In the genomic region with DNA sequence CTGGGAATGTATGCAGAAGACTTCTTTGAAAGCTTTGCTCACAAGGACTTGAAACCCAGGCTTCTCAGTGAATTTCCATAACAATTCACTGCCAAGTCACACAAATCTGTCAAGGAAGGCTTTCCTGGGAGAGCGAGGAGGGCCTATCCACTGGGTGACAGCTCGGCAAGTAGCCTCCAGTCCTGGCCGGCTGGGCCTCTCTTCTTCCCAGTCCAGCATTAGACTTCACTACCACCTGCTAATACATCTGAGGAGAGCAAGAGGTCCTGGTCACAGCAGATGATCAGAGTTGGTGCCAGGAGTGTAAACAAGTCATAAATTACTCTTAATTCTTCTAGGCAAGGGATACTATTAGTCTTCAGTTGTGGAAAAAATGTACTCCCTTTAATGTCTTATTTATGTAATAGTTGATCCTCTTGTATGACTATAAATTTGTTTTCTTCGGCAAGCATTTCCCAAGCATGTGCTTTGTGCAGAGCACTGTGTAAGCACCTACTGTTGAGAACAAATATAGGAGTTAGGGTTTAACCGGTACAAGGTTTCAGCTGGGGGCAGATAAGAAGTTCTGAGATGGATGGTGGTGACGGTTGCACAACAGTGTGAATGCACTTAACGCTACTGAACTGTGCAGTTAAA, we compare ENCODE assay signal across 1 cellular context.
TF ChIP-seq lines count a peak whose summit lies in the region.

No MANE protein-coding gene starts in this region.

TF ChIP-seq in HEK293, 187 proteins besides CTCF, POLR2A, EP300 and RAD21 (continued from another document):
- TF ChIP-seq, protein P1, sequence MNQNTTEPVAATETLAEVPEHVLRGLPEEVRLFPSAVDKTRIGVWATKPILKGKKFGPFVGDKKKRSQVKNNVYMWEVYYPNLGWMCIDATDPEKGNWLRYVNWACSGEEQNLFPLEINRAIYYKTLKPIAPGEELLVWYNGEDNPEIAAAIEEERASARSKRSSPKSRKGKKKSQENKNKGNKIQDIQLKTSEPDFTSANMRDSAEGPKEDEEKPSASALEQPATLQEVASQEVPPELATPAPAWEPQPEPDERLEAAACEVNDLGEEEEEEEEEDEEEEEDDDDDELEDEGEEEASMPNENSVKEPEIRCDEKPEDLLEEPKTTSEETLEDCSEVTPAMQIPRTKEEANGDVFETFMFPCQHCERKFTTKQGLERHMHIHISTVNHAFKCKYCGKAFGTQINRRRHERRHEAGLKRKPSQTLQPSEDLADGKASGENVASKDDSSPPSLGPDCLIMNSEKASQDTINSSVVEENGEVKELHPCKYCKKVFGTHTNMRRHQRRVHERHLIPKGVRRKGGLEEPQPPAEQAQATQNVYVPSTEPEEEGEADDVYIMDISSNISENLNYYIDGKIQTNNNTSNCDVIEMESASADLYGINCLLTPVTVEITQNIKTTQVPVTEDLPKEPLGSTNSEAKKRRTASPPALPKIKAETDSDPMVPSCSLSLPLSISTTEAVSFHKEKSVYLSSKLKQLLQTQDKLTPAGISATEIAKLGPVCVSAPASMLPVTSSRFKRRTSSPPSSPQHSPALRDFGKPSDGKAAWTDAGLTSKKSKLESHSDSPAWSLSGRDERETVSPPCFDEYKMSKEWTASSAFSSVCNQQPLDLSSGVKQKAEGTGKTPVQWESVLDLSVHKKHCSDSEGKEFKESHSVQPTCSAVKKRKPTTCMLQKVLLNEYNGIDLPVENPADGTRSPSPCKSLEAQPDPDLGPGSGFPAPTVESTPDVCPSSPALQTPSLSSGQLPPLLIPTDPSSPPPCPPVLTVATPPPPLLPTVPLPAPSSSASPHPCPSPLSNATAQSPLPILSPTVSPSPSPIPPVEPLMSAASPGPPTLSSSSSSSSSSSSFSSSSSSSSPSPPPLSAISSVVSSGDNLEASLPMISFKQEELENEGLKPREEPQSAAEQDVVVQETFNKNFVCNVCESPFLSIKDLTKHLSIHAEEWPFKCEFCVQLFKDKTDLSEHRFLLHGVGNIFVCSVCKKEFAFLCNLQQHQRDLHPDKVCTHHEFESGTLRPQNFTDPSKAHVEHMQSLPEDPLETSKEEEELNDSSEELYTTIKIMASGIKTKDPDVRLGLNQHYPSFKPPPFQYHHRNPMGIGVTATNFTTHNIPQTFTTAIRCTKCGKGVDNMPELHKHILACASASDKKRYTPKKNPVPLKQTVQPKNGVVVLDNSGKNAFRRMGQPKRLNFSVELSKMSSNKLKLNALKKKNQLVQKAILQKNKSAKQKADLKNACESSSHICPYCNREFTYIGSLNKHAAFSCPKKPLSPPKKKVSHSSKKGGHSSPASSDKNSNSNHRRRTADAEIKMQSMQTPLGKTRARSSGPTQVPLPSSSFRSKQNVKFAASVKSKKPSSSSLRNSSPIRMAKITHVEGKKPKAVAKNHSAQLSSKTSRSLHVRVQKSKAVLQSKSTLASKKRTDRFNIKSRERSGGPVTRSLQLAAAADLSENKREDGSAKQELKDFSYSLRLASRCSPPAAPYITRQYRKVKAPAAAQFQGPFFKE (tag by site-specific recombination; IDR thresholded peaks at IDR 0.05; ENCODE audit: borderline replicate concordance) = no peak
- TF ChIP-seq, protein P2, sequence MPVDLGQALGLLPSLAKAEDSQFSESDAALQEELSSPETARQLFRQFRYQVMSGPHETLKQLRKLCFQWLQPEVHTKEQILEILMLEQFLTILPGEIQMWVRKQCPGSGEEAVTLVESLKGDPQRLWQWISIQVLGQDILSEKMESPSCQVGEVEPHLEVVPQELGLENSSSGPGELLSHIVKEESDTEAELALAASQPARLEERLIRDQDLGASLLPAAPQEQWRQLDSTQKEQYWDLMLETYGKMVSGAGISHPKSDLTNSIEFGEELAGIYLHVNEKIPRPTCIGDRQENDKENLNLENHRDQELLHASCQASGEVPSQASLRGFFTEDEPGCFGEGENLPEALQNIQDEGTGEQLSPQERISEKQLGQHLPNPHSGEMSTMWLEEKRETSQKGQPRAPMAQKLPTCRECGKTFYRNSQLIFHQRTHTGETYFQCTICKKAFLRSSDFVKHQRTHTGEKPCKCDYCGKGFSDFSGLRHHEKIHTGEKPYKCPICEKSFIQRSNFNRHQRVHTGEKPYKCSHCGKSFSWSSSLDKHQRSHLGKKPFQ (tag by site-specific recombination; IDR thresholded peaks at IDR 0.05) = 0 out of 2 replicates have a peak, but pooled peaks have one; percentile 33
- TF ChIP-seq ZNF560 (tag by site-specific recombination; IDR thresholded peaks at IDR 0.05; ENCODE audit: borderline replicate concordance) = no peak
- peak; percentile 66 for TF ChIP-seq ZIC2 (tag by site-specific recombination; IDR thresholded peaks at IDR 0.05)
- TF ChIP-seq ZNF10 (tag by site-specific recombination; IDR thresholded peaks at IDR 0.05) = no peak
- TF ChIP-seq ZNF433 (tag by site-specific recombination; IDR thresholded peaks at IDR 0.05; ENCODE audit: low read depth) = no peak
- no peak for TF ChIP-seq ZNF37A (tag by site-specific recombination; IDR thresholded peaks at IDR 0.05)
- no peak for TF ChIP-seq YY2 (tag by site-specific recombination; IDR thresholded peaks at IDR 0.05)
- TF ChIP-seq, protein P3, sequence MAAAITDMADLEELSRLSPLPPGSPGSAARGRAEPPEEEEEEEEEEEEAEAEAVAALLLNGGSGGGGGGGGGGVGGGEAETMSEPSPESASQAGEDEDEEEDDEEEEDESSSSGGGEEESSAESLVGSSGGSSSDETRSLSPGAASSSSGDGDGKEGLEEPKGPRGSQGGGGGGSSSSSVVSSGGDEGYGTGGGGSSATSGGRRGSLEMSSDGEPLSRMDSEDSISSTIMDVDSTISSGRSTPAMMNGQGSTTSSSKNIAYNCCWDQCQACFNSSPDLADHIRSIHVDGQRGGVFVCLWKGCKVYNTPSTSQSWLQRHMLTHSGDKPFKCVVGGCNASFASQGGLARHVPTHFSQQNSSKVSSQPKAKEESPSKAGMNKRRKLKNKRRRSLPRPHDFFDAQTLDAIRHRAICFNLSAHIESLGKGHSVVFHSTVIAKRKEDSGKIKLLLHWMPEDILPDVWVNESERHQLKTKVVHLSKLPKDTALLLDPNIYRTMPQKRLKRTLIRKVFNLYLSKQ (tag by site-specific recombination; IDR thresholded peaks at IDR 0.05; ENCODE audit: borderline replicate concordance) = no peak
- peak; percentile 44; the same call in 1 of the 2 replicates for TF ChIP-seq GLIS1 (tag by site-specific recombination; IDR thresholded peaks at IDR 0.05)
- TF ChIP-seq OSR2 (tag by site-specific recombination; IDR thresholded peaks at IDR 0.05) = peak; percentile 49; the same call in 1 of the 2 replicates
- 0 out of 2 replicates have a peak, but pooled peaks have one; percentile 31 for TF ChIP-seq ZNF600 (tag by site-specific recombination; IDR thresholded peaks at IDR 0.05)
- no peak for TF ChIP-seq ZNF670 (tag by site-specific recombination; IDR thresholded peaks at IDR 0.05; ENCODE audit: low read depth)
- TF ChIP-seq TRIM28 (IDR thresholded peaks at IDR 0.05; ENCODE audit: borderline replicate concordance, low read length) = peak; percentile 37; the same call in 1 of the 2 replicates
- TF ChIP-seq, protein P4, sequence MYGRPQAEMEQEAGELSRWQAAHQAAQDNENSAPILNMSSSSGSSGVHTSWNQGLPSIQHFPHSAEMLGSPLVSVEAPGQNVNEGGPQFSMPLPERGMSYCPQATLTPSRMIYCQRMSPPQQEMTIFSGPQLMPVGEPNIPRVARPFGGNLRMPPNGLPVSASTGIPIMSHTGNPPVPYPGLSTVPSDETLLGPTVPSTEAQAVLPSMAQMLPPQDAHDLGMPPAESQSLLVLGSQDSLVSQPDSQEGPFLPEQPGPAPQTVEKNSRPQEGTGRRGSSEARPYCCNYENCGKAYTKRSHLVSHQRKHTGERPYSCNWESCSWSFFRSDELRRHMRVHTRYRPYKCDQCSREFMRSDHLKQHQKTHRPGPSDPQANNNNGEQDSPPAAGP (tag by site-specific recombination; IDR thresholded peaks at IDR 0.05) = no peak
- no peak for TF ChIP-seq ZNF211 (tag by site-specific recombination; IDR thresholded peaks at IDR 0.05; ENCODE audit: low read depth)
- peak; percentile 25; the same call in 1 of the 2 replicates for TF ChIP-seq ZBTB48 (tag by site-specific recombination; IDR thresholded peaks at IDR 0.05)
- TF ChIP-seq, protein P5, sequence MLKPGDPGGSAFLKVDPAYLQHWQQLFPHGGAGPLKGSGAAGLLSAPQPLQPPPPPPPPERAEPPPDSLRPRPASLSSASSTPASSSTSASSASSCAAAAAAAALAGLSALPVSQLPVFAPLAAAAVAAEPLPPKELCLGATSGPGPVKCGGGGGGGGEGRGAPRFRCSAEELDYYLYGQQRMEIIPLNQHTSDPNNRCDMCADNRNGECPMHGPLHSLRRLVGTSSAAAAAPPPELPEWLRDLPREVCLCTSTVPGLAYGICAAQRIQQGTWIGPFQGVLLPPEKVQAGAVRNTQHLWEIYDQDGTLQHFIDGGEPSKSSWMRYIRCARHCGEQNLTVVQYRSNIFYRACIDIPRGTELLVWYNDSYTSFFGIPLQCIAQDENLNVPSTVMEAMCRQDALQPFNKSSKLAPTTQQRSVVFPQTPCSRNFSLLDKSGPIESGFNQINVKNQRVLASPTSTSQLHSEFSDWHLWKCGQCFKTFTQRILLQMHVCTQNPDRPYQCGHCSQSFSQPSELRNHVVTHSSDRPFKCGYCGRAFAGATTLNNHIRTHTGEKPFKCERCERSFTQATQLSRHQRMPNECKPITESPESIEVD (tag by site-specific recombination; IDR thresholded peaks at IDR 0.05) = peak; percentile 89
- no peak for TF ChIP-seq GLIS2 (tag by site-specific recombination; IDR thresholded peaks at IDR 0.05)
- TF ChIP-seq ZNF426 (tag by site-specific recombination; IDR thresholded peaks at IDR 0.05) = no peak
- peak; percentile 71; the same call in 1 of the 2 replicates for TF ChIP-seq SP7 (tag by site-specific recombination; IDR thresholded peaks at IDR 0.05)
